Comparison of ENCODE assay signal across 19 cellular contexts in the genomic region with DNA sequence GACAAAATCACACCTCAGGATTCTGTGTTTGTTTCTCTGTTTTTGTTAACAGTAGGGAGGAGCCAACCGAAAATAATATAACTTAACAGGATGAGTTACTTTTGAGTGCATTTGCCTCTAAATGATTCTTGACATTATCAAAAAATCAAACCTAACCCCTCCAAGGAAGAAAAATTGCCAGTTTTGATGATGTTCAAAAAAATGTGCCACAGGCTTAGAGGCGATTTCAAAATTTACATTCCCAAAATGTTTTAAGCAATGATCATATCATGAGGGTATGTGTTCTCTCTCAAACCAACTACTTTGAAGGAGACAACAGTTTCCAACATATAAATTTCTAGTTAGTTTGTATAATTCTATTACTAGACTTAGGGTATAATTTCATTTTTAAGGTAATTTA. TPM values are rescaled to one million over a fixed set of nuclear protein-coding genes. Genes with fewer than 3 reads are reported as not detected.
A peak's percentile ranks its signal among the peaks of the same experiment; 100 is the strongest.
DNase-seq lines count a peak whose midpoint lies in the region; ATAC-seq and TF ChIP-seq lines count a peak whose summit lies in the region.
"Had no signal": no experiment of that assay in that cellular context is flagged by ENCODE, and none has a peak within 500 bp of the region (broad histone marks: within the 10 kb centered on the region; RNA-seq: fewer than 3 reads in every experiment).

No MANE protein-coding gene starts in this region.

- TF ChIP-seq CTCF in chondrocyte (IDR thresholded peaks at IDR 0.05): no peak
- TF ChIP-seq CTCF in tibial artery (IDR thresholded peaks at IDR 0.05): no peak

- peaks cover 87% of the 10 kb centered on the region for H3F3A ChIP-seq in GM23248 (ENCODE audit: insufficient read depth)

- in situ Hi-C loops in GM23248 (cut with MboI): loop anchor here (10.0 kb wide), 1 partner anchor 101 kb away; no protein-coding TSS in a partner anchor

- H3K9me3 Mint-ChIP-seq in chondrocyte (ENCODE audit: low read depth): no peaks in the 10 kb centered on the region
- no peaks in the 10 kb centered on the region for H3K9me3 Mint-ChIP-seq in stimulated activated effector memory CD8-positive, alpha-beta T cell treated with anti-CD3 and anti-CD28 coated beads, Interleukin-12 subunit alpha, Interleukin-12 subunit beta, amount 100 ng/mL, for 72 hours
- H3K9me3 Mint-ChIP-seq in activated naive CD8-positive, alpha-beta T cell treated with anti-CD3 and anti-CD28 coated beads for 36 hours: no peaks in the 10 kb centered on the region
- H3K9me3 Mint-ChIP-seq: activated CD4-positive, alpha-beta T cell treated with anti-CD3 and anti-CD28 coated beads, Interleukin-2, amount 10 ng/mL, durations not matched to agents 24 days and 14 days; dendritic cell treated with granulocyte-macrophage colony-stimulating factor and Interleukin-4, amounts not matched to agents 40 ng/mL and 50 ng/mL, for 4 days; nephron; type B pancreatic cell had no signal

- H4K20me1 ChIP-seq in GM23248 (ENCODE audit: insufficient read depth): no peaks in the 10 kb centered on the region

- 0 to 3% methylated on average over 2 of the region's 2 CpGs for WGBS in GM23248 (ENCODE audit: low coverage in 1 of 2, low lambda C conversion rate in 2 of 2, missing lambda C conversion rate in 2 of 2), 2 experiments

- H3K4me2 ChIP-seq in GM23248 (ENCODE audit: unreplicated experiment): peak overlapping the region; percentile 94
- H3K4me2 ChIP-seq: KMS-11 had no signal

- DNase-seq in GM23248 (peak; percentile 70), chondrocyte (ENCODE audit: low spot score) (no peak), tibial artery (no peak), NCI-H1092 treated with DMSO at 0.1 percent for 48 hours (lab: John Stamatoyannopoulos, UW) (no peak), MV-4-11 (lab: John Stamatoyannopoulos, UW) (no peak)
- no peak for DNase-seq in stimulated activated effector memory CD8-positive, alpha-beta T cell treated with anti-CD3 and anti-CD28 coated beads, Interleukin-12 subunit alpha, Interleukin-12 subunit beta, amount 100 ng/mL, for 72 hours (ENCODE audit: low spot score in 2 of 2)
- DNase-seq in activated naive CD8-positive, alpha-beta T cell treated with anti-CD3 and anti-CD28 coated beads for 36 hours: no peak
- DNase-seq: activated CD4-positive, alpha-beta T cell treated with anti-CD3 and anti-CD28 coated beads, Interleukin-2, amount 10 ng/mL, durations not matched to agents 24 days and 14 days; AML-193; lower lobe of right lung; NCI-H1105; NCI-H69; Right ventricle myocardium superior; T-cell had no signal

- H3K27me3 Mint-ChIP-seq in chondrocyte (ENCODE audit: low read depth): no peaks in the 10 kb centered on the region
- peaks cover 5% of the 10 kb centered on the region for H3K27me3 Mint-ChIP-seq in activated naive CD8-positive, alpha-beta T cell treated with anti-CD3 and anti-CD28 coated beads for 36 hours

- peak overlapping the region; percentile 79 for H3K27ac ChIP-seq in GM23248
- peak overlapping the region; percentile 1 for H3K27ac ChIP-seq in muscle layer of duodenum (ENCODE audit: low read length)
- H3K27ac ChIP-seq in tibial artery: peak overlapping the region; percentile 70 to 96
- H3K27ac ChIP-seq: KMS-11 had no signal

- no peak overlapping the region for H2AFZ ChIP-seq in GM23248

- peak overlapping the region; percentile 31 for H3K4me3 Mint-ChIP-seq in chondrocyte (ENCODE audit: unreplicated experiment)
- H3K4me3 Mint-ChIP-seq in stimulated activated effector memory CD8-positive, alpha-beta T cell treated with anti-CD3 and anti-CD28 coated beads, Interleukin-12 subunit alpha, Interleukin-12 subunit beta, amount 100 ng/mL, for 72 hours: no peak overlapping the region
- no peak overlapping the region for H3K4me3 Mint-ChIP-seq in activated naive CD8-positive, alpha-beta T cell treated with anti-CD3 and anti-CD28 coated beads for 36 hours
- H3K4me3 Mint-ChIP-seq: activated CD4-positive, alpha-beta T cell treated with anti-CD3 and anti-CD28 coated beads, Interleukin-2, amount 10 ng/mL, durations not matched to agents 24 days and 14 days; dendritic cell treated with granulocyte-macrophage colony-stimulating factor and Interleukin-4, amounts not matched to agents 40 ng/mL and 50 ng/mL, for 4 days; T-cell; type B pancreatic cell had no signal

- no peak for ATAC-seq in stimulated activated effector memory CD8-positive, alpha-beta T cell treated with anti-CD3 and anti-CD28 coated beads, Interleukin-12 subunit alpha, Interleukin-12 subunit beta, amount 100 ng/mL, for 72 hours
- ATAC-seq: T-cell had no signal

- peak overlapping the region; percentile 88 for H3K27ac Mint-ChIP-seq in chondrocyte (ENCODE audit: unreplicated experiment)
- no peak overlapping the region for H3K27ac Mint-ChIP-seq in stimulated activated effector memory CD8-positive, alpha-beta T cell treated with anti-CD3 and anti-CD28 coated beads, Interleukin-12 subunit alpha, Interleukin-12 subunit beta, amount 100 ng/mL, for 72 hours
- no peak overlapping the region for H3K27ac Mint-ChIP-seq in activated naive CD8-positive, alpha-beta T cell treated with anti-CD3 and anti-CD28 coated beads for 36 hours
- H3K27ac Mint-ChIP-seq: activated CD4-positive, alpha-beta T cell treated with anti-CD3 and anti-CD28 coated beads, Interleukin-2, amount 10 ng/mL, durations not matched to agents 24 days and 14 days; dendritic cell treated with granulocyte-macrophage colony-stimulating factor and Interleukin-4, amounts not matched to agents 40 ng/mL and 50 ng/mL, for 4 days; T-cell; type B pancreatic cell had no signal

- peak overlapping the region; percentile 89 for H3K4me3 ChIP-seq in GM23248
- H3K4me3 ChIP-seq in muscle layer of duodenum (ENCODE audit: low read depth in 1 of 2, low read length in 2 of 2): no peak overlapping the region
- H3K4me3 ChIP-seq in tibial artery: no peak overlapping the region
- H3K4me3 ChIP-seq: lower lobe of right lung had no signal

- peaks cover 9% of the 10 kb centered on the region for H3K36me3 Mint-ChIP-seq in chondrocyte (ENCODE audit: low read depth)
- no peaks in the 10 kb centered on the region for H3K36me3 Mint-ChIP-seq in stimulated activated effector memory CD8-positive, alpha-beta T cell treated with anti-CD3 and anti-CD28 coated beads, Interleukin-12 subunit alpha, Interleukin-12 subunit beta, amount 100 ng/mL, for 72 hours
- no peaks in the 10 kb centered on the region for H3K36me3 Mint-ChIP-seq in activated naive CD8-positive, alpha-beta T cell treated with anti-CD3 and anti-CD28 coated beads for 36 hours
- H3K36me3 Mint-ChIP-seq: T-cell, type B pancreatic cell had no signal

- intact Hi-C loops in tibial artery (cut with DNase I; ENCODE audit: low total_unique reads): no loop called here

- no peaks in the 10 kb centered on the region for H3K9me2 ChIP-seq in GM23248 (ENCODE audit: insufficient read depth)

- peaks cover 100% of the 10 kb centered on the region for H3K79me2 ChIP-seq in GM23248 (ENCODE audit: insufficient read depth)

- H3K36me3 ChIP-seq in GM23248 (ENCODE audit: low read depth): peaks cover 20% of the 10 kb centered on the region; the same call in 1 of the 2 replicates
- peaks cover 0 to 3% of the 10 kb centered on the region in 2 donors for H3K36me3 ChIP-seq in muscle layer of duodenum (ENCODE audit: control insufficient read depth in 1 of 2, insufficient read depth in 2 of 2, low read length in 2 of 2)
- no peaks in the 10 kb centered on the region for H3K36me3 ChIP-seq in tibial artery
- H3K36me3 ChIP-seq: lower lobe of right lung had no signal

- H3K9me3 ChIP-seq in GM23248 (ENCODE audit: low read depth) (no peaks in the 10 kb centered on the region), muscle layer of duodenum (ENCODE audit: control insufficient read depth in 1 of 2, low read length in 2 of 2) (no peaks in the 10 kb centered on the region), tibial artery (no peaks in the 10 kb centered on the region)
- H3K9me3 ChIP-seq: lower lobe of right lung had no signal

- H3K4me1 ChIP-seq in GM23248 (ENCODE audit: insufficient read depth) (peaks cover 75% of the 10 kb centered on the region), muscle layer of duodenum (ENCODE audit: control insufficient read depth in 1 of 2, insufficient read depth in 2 of 2, low read length in 2 of 2) (peaks cover 3 to 4% of the 10 kb centered on the region in 2 donors), tibial artery (peaks cover 0 to 93% (median 18%) of the 10 kb centered on the region in 4 donors)
- H3K4me1 ChIP-seq: lower lobe of right lung had no signal

- H3K27me3 ChIP-seq in GM23248 (replicated peaks; ENCODE audit: insufficient read depth) (no peaks in the 10 kb centered on the region), muscle layer of duodenum (ENCODE audit: low read depth, low read length) (no peaks in the 10 kb centered on the region), tibial artery (no peaks in the 10 kb centered on the region)

- peak overlapping the region; percentile 95 for H3K9ac ChIP-seq in GM23248
- H3K9ac ChIP-seq: KMS-11 had no signal

- H3K4me1 Mint-ChIP-seq in chondrocyte (ENCODE audit: low read depth): peaks cover 82% of the 10 kb centered on the region
- H3K4me1 Mint-ChIP-seq in stimulated activated effector memory CD8-positive, alpha-beta T cell treated with anti-CD3 and anti-CD28 coated beads, Interleukin-12 subunit alpha, Interleukin-12 subunit beta, amount 100 ng/mL, for 72 hours: no peaks in the 10 kb centered on the region
- no peaks in the 10 kb centered on the region for H3K4me1 Mint-ChIP-seq in activated naive CD8-positive, alpha-beta T cell treated with anti-CD3 and anti-CD28 coated beads for 36 hours
- H3K4me1 Mint-ChIP-seq: activated CD4-positive, alpha-beta T cell treated with anti-CD3 and anti-CD28 coated beads, Interleukin-2, amount 10 ng/mL, durations not matched to agents 24 days and 14 days; T-cell had no signal

RNA-seq across cellular contexts. Expression of gene VGLL3, which starts 6.7 kb away (rescaled TPM):
- 179 and 213 TPM in 2 replicates for total RNA-seq in GM23248 (2014; rRNA removed; shearing (Covaris generic))
- polyA plus RNA-seq in GM23248 (2016; fragmentation: Nextera tagmentation; extraction: Ambion mirVana): 80.5 and 85.4 TPM in 2 replicates
- total RNA-seq in chondrocyte: 170 to 405 TPM (median 177 TPM) in 3 replicates
- total RNA-seq in activated naive CD8-positive, alpha-beta T cell treated with anti-CD3 and anti-CD28 coated beads for 36 hours: not detected
- total RNA-seq: activated CD4-positive, alpha-beta T cell treated with anti-CD3 and anti-CD28 coated beads, Interleukin-2, amount 10 ng/mL, durations not matched to agents 24 days and 14 days had no signal

Comparison
In these comparisons a context has a peak if more than half of its experiments do, and no peak if none do; other contexts are left out.
1. H3K27ac ChIP-seq: peak in every context shown above with its lines; median percentile 83 in tibial artery; 79 in GM23248; 1 in muscle layer of duodenum.
2. RNA of gene VGLL3, which starts 6.7 kb away (total RNA-seq): 179 to 213 TPM in GM23248 and 170 to 405 TPM in chondrocyte; not detected in activated naive CD8-positive, alpha-beta T cell treated with anti-CD3 and anti-CD28 coated beads for 36 hours; every median in the first group is over 100 times any median in the second.